Comparison of ENCODE assay signal across 8 cellular contexts in genomic region chr20:38472513-38473352, GRCh38. TPM values are rescaled to one million over a fixed set of nuclear protein-coding genes. Genes with fewer than 3 reads are reported as not detected.
DNase-seq lines count a peak whose midpoint lies in the region; FAIRE-seq and TF ChIP-seq lines count a peak whose summit lies in the region.

TSS of gene RALGAPB (plus strand) at chr20:38472843. CDS start at chr20:38488433, 15,590 bp downstream.

- H3K4me3 ChIP-seq in HAP-1, result peak within 1 kb of the TSS; percentile 75
- peak within 1 kb of the TSS; percentile 81 for H3K4me3 ChIP-seq in MG63
- H3K4me3 ChIP-seq in fibroblast of the aortic adventitia (ENCODE audit: low read depth, low read length), result peak within 1 kb of the TSS; percentile 97

- H3K27me3 ChIP-seq in HAP-1 (ENCODE audit: low read depth) (peaks cover 4% of the 10 kb centered on the region; the same call in 1 of the 2 replicates), MG63 (no peaks in the 10 kb centered on the region; the same call in 1 of the 2 replicates)

- H3K36me3 ChIP-seq in HAP-1 (replicated peaks), result no peaks in the 10 kb centered on the region
- peaks cover 9% of the 10 kb centered on the region; the same call in 1 of the 2 replicates for H3K36me3 ChIP-seq in MG63

- peak within 1 kb of the TSS; percentile 82 to 91 (median 87) for H3K27ac Mint-ChIP-seq in nephron
- H3K27ac Mint-ChIP-seq in stimulated activated naive CD8-positive, alpha-beta T cell treated with anti-CD3 and anti-CD28 coated beads, Interleukin-15, Interleukin-2, amounts not matched to agents 100 ng/mL and 50 ng/mL, for 24 hours, result peak within 1 kb of the TSS; percentile 63

- in situ Hi-C loops in HAP-1 (cut with MboI; ENCODE audit: low sequenced_read_pairs), result no loop called here

- peak; percentile 53 for TF ChIP-seq CTCF in fibroblast of the aortic adventitia (IDR thresholded peaks at IDR 0.05; ENCODE audit: insufficient read depth, low read length)
- peak in 2 of 3 experiments; percentile 37 to 57 for TF ChIP-seq CTCF in nephron (IDR thresholded peaks at IDR 0.05; ENCODE audit: unreplicated experiment in 3 of 3)

- H3K36me3 Mint-ChIP-seq in nephron (ENCODE audit: low read depth), result peaks cover 3% of the 10 kb centered on the region
- no peaks in the 10 kb centered on the region for H3K36me3 Mint-ChIP-seq in stimulated activated naive CD8-positive, alpha-beta T cell treated with anti-CD3 and anti-CD28 coated beads, Interleukin-15, Interleukin-2, amounts not matched to agents 100 ng/mL and 50 ng/mL, for 24 hours (ENCODE audit: low read depth)

- peaks cover 14% of the 10 kb centered on the region for H3K4me1 ChIP-seq in HAP-1

- H3K27me3 Mint-ChIP-seq in nephron (ENCODE audit: low read depth), result peaks cover 8% of the 10 kb centered on the region
- H3K27me3 Mint-ChIP-seq in stimulated activated naive CD8-positive, alpha-beta T cell treated with anti-CD3 and anti-CD28 coated beads, Interleukin-15, Interleukin-2, amounts not matched to agents 100 ng/mL and 50 ng/mL, for 24 hours, result no peaks in the 10 kb centered on the region

- no peaks in the 10 kb centered on the region for H3K9me3 Mint-ChIP-seq in nephron
- H3K9me3 Mint-ChIP-seq in stimulated activated naive CD8-positive, alpha-beta T cell treated with anti-CD3 and anti-CD28 coated beads, Interleukin-15, Interleukin-2, amounts not matched to agents 100 ng/mL and 50 ng/mL, for 24 hours, result no peaks in the 10 kb centered on the region

- H3K4me1 Mint-ChIP-seq in nephron, result peaks cover 23% of the 10 kb centered on the region
- peaks cover 52% of the 10 kb centered on the region for H3K4me1 Mint-ChIP-seq in stimulated activated naive CD8-positive, alpha-beta T cell treated with anti-CD3 and anti-CD28 coated beads, Interleukin-15, Interleukin-2, amounts not matched to agents 100 ng/mL and 50 ng/mL, for 24 hours (ENCODE audit: low read depth)

- DNase-seq in HAP-1 (ENCODE audit: low spot score in 2 of 2) (peak; percentile 96 to 98), MG63 (peak; percentile 97), SHP77 treated with DMSO at 0.1 percent for 48 hours (lab: John Stamatoyannopoulos, UW) (peak; percentile 94), fibroblast of the aortic adventitia (ENCODE audit: low read depth) (peak; percentile 98)
- peak; percentile 99 for DNase-seq in activated effector memory CD4-positive, alpha-beta T cell treated with anti-CD3 and anti-CD28 coated beads, Interleukin-2, amount 50 U/mL, for 16 hours

- peak within 1 kb of the TSS; percentile 85 to 89 (median 86) for H3K4me3 Mint-ChIP-seq in nephron
- H3K4me3 Mint-ChIP-seq in stimulated activated naive CD8-positive, alpha-beta T cell treated with anti-CD3 and anti-CD28 coated beads, Interleukin-15, Interleukin-2, amounts not matched to agents 100 ng/mL and 50 ng/mL, for 24 hours, result peak within 1 kb of the TSS; percentile 87

- no peaks in the 10 kb centered on the region for H3K9me3 ChIP-seq in HAP-1
- no peaks in the 10 kb centered on the region for H3K9me3 ChIP-seq in MG63

- peak; percentile 96 for FAIRE-seq in G401.6 (lab: Jason Lieb, UNC)

RNA-seq across cellular contexts. Expression of gene RALGAPB, which starts in this region (rescaled TPM):
- 6.2 and 13.2 TPM in 2 replicates for total RNA-seq in MG63 (2014; rRNA removed; shearing (Covaris generic); ENCODE audit: low replicate concordance)
- 48.7 and 49.0 TPM in 2 replicates for total RNA-seq in fibroblast of the aortic adventitia (ENCODE audit: low replicate concordance)

Comparison
In these comparisons a context has a peak if more than half of its experiments do, and no peak if none do; other contexts are left out.
1. Peak in every context shown above with its lines: DNase-seq and H3K4me3 ChIP-seq.